In the genomic region with DNA sequence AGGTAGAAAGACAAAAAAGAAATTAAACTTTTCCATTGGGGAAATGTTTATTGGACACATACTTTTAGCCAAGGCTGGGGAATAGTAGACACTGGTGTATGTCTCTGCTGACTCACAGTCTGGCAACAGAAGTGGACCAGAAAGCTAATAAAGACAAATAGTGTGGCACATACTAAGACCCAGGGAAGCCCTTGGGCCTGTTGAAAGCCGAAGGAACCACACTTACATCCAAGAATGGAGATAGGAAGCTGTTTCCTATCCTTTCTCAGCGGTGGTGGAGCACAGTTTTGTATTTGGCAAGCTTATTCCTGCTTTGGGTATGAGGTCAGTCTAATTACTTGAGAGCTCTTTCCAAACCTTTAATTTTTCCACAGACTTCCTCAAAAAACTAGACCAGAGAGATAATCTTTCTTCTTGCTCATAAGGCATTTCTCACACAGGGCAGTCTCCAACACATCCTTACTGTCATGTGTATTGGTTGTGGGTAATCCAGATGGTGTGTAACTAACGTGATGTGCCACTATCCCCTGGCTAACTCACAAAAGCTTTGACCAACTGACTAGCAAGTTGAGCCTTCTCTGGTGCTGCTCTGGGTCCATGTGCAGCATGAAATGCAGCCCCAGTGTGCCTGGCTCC, we compare ENCODE assay signal across 20 cellular contexts.
"Had no signal": no experiment of that assay in that cellular context is flagged by ENCODE, and none has a peak within 500 bp of the region (broad histone marks: within the 10 kb centered on the region; RNA-seq: fewer than 3 reads in every experiment).

No MANE protein-coding gene starts in this region.

- H3K9me3 ChIP-seq: adrenal gland, tibial nerve had no signal

- H3K4me1 ChIP-seq: adrenal gland had no signal

- H3K27me3 Mint-ChIP-seq: central memory CD8-positive, alpha-beta T cell had no signal

- H3K4me3 ChIP-seq: adrenal gland, dorsolateral prefrontal cortex, tibial nerve had no signal

- H3K27ac ChIP-seq: adrenal gland, dorsolateral prefrontal cortex, tibial nerve had no signal

- H3K36me3 ChIP-seq: adrenal gland, tibial nerve had no signal

- H3K4me1 Mint-ChIP-seq: central memory CD8-positive, alpha-beta T cell; memory B cell; nephron progenitor cell had no signal

- ATAC-seq: activated T-cell treated with anti-CD3 and anti-CD28 coated beads, Interleukin-2, amount 50 U/mL, for 4 hours; effector memory CD8-positive, alpha-beta T cell had no signal

- H3K27me3 ChIP-seq: tibial nerve had no signal

- H3K27ac Mint-ChIP-seq: activated naive CD8-positive, alpha-beta T cell; activated T-helper 2 cell treated with anti-CD3 and anti-CD28 coated beads, Interferon-gamma antibody, Interleukin-2, Interleukin-4, amounts not matched to agents 10 μg/mL and 5 μg/mL and 100 μg/mL, durations not matched to agents 14 hours and 24 hours and 36 hours; effector memory CD8-positive, alpha-beta T cell; memory B cell; nephron progenitor cell; stimulated activated naive CD8-positive, alpha-beta T cell treated with anti-CD3 and anti-CD28 coated beads, Interleukin-15, Interleukin-2, amounts not matched to agents 100 ng/mL and 50 ng/mL, for 24 hours had no signal

- DNase-seq: activated CD8-positive, alpha-beta memory T cell treated with anti-CD3 and anti-CD28 coated beads for 24 hours; activated CD8-positive, alpha-beta memory T cell treated with anti-CD3 and anti-CD28 coated beads, Interleukin-2, amount 50 U/mL, for 48 hours; activated naive CD4-positive, alpha-beta T cell; activated T-cell treated with anti-CD3 and anti-CD28 coated beads, Interleukin-2, amount 50 U/mL, for 4 hours; adrenal gland; dorsolateral prefrontal cortex; effector memory CD8-positive, alpha-beta T cell; nephron progenitor cell; stimulated activated CD4-positive, alpha-beta T cell treated with anti-CD3 and anti-CD28 coated beads, Interleukin-1b, Interleukin-23, amount 100 ng/mL, for 48 hours; T-helper 1 cell had no signal

- FAIRE-seq: astrocyte, colon, keratinocyte, urothelium cell line had no signal

- H3K36me3 Mint-ChIP-seq: activated naive CD8-positive, alpha-beta T cell; memory B cell had no signal

- H3K9me3 Mint-ChIP-seq: activated T-cell treated with anti-CD3 and anti-CD28 coated beads, Interleukin-2, amount 50 U/mL, for 4 hours; activated T-helper 2 cell treated with anti-CD3 and anti-CD28 coated beads, Interferon-gamma antibody, Interleukin-2, Interleukin-4, amounts not matched to agents 10 μg/mL and 5 μg/mL and 100 μg/mL, durations not matched to agents 14 hours and 24 hours and 36 hours; central memory CD8-positive, alpha-beta T cell; memory B cell; nephron progenitor cell; stimulated activated naive CD8-positive, alpha-beta T cell treated with anti-CD3 and anti-CD28 coated beads, Interleukin-15, Interleukin-2, amounts not matched to agents 100 ng/mL and 50 ng/mL, for 24 hours had no signal

- H3K4me3 Mint-ChIP-seq: activated naive CD8-positive, alpha-beta T cell; activated T-cell treated with anti-CD3 and anti-CD28 coated beads, Interleukin-2, amount 50 U/mL, for 4 hours; central memory CD8-positive, alpha-beta T cell; effector memory CD8-positive, alpha-beta T cell; memory B cell; nephron progenitor cell; stimulated activated naive CD8-positive, alpha-beta T cell treated with anti-CD3 and anti-CD28 coated beads, Interleukin-15, Interleukin-2, amounts not matched to agents 100 ng/mL and 50 ng/mL, for 24 hours had no signal
